ENCODE assay signal across 30 cellular contexts in genomic region chr9:93711002-93711401, GRCh38.
"Had no signal": no experiment of that assay in that cellular context is flagged by ENCODE, and none has a peak within 500 bp of the region (broad histone marks: within the 10 kb centered on the region; RNA-seq: fewer than 3 reads in every experiment).

No MANE protein-coding gene starts in this region.

- H3K4me1 ChIP-seq: ascending aorta, breast epithelium, colonic mucosa had no signal

- H3K4me3 Mint-ChIP-seq: activated B cell treated with CpG ODN at 0.5 μM for 24 hours; activated CD8-positive, alpha-beta memory T cell treated with anti-CD3 and anti-CD28 coated beads, Interleukin-2, amount 10 ng/mL, durations not matched to agents 7 days and 5 days; activated CD8-positive, alpha-beta T cell treated with anti-CD3 and anti-CD28 coated beads for 36 hours; activated naive CD4-positive, alpha-beta T cell treated with anti-CD3 and anti-CD28 coated beads for 36 hours; activated naive CD4-positive, alpha-beta T cell treated with anti-CD3 and anti-CD28 coated beads, Interleukin-2, amount 50 U/mL, for 24 hours; activated naive CD8-positive, alpha-beta T cell treated with anti-CD3 and anti-CD28 coated beads, Interleukin-2, amount 10 ng/mL, durations not matched to agents 7 days and 5 days; activated T-cell treated with anti-CD3 and anti-CD28 coated beads, Interleukin-2, amount 50 U/mL, for 4 hours; activated T-helper 17 cell treated with anti-CD3 and anti-CD28 coated beads, Interleukin-2, amount 50 U/mL, for 72 hours; brain; T-helper 17 cell; T-helper 2 cell treated with Interferon-gamma antibody and Interleukin-4, amounts not matched to agents 5 μg/mL and 100 μg/mL, for 36 hours had no signal

- H3K27ac Mint-ChIP-seq: activated B cell treated with CpG ODN at 0.5 μM for 24 hours; activated CD8-positive, alpha-beta memory T cell treated with anti-CD3 and anti-CD28 coated beads, Interleukin-2, amount 10 ng/mL, durations not matched to agents 7 days and 5 days; activated CD8-positive, alpha-beta T cell treated with anti-CD3 and anti-CD28 coated beads for 36 hours; activated naive CD4-positive, alpha-beta T cell treated with anti-CD3 and anti-CD28 coated beads for 36 hours; activated naive CD4-positive, alpha-beta T cell treated with anti-CD3 and anti-CD28 coated beads, Interleukin-2, amount 50 U/mL, for 24 hours; activated naive CD8-positive, alpha-beta T cell treated with anti-CD3 and anti-CD28 coated beads, Interleukin-2, amount 10 ng/mL, durations not matched to agents 7 days and 5 days; activated T-helper 17 cell treated with anti-CD3 and anti-CD28 coated beads, Interleukin-2, amount 50 U/mL, for 72 hours; brain; T-helper 17 cell; T-helper 2 cell treated with Interferon-gamma antibody and Interleukin-4, amounts not matched to agents 5 μg/mL and 100 μg/mL, for 36 hours had no signal

- H3K9me3 ChIP-seq: ascending aorta, colonic mucosa had no signal

- ATAC-seq: activated CD4-positive, CD25-positive, alpha-beta regulatory T cell treated with anti-CD3 and anti-CD28 coated beads, Interleukin-2, amount 50 U/mL, for 24 hours; activated CD8-positive, alpha-beta memory T cell treated with anti-CD3 and anti-CD28 coated beads, Interleukin-2, amount 10 ng/mL, durations not matched to agents 7 days and 5 days; activated CD8-positive, alpha-beta T cell treated with anti-CD3 and anti-CD28 coated beads for 36 hours; activated T-cell treated with anti-CD3 and anti-CD28 coated beads, Interleukin-2, amount 50 U/mL, for 4 hours; activated T-helper 17 cell treated with anti-CD3 and anti-CD28 coated beads, Interleukin-2, amount 50 U/mL, for 72 hours; esophagus mucosa; heart left ventricle; T-helper 17 cell had no signal

- H3K4me1 Mint-ChIP-seq: activated B cell treated with CpG ODN at 0.5 μM for 24 hours; activated naive CD4-positive, alpha-beta T cell treated with anti-CD3 and anti-CD28 coated beads, Interleukin-2, amount 50 U/mL, for 24 hours; activated T-helper 17 cell treated with anti-CD3 and anti-CD28 coated beads, Interleukin-2, amount 50 U/mL, for 72 hours; brain; T-helper 17 cell had no signal

- H3K9me3 Mint-ChIP-seq: activated naive CD4-positive, alpha-beta T cell treated with anti-CD3 and anti-CD28 coated beads, Interleukin-2, amount 50 U/mL, for 24 hours; activated T-cell treated with anti-CD3 and anti-CD28 coated beads, Interleukin-2, amount 50 U/mL, for 4 hours; activated T-helper 17 cell treated with anti-CD3 and anti-CD28 coated beads, Interleukin-2, amount 50 U/mL, for 72 hours; T-helper 2 cell treated with Interferon-gamma antibody and Interleukin-4, amounts not matched to agents 5 μg/mL and 100 μg/mL, for 36 hours had no signal

- H3K27ac ChIP-seq: ascending aorta, breast epithelium, colonic mucosa, heart left ventricle, WERI-Rb-1 had no signal

- H3K27me3 ChIP-seq: ascending aorta, breast epithelium, colonic mucosa, heart left ventricle had no signal

- H3K4me3 ChIP-seq: ascending aorta, breast epithelium, colonic mucosa, heart left ventricle had no signal

- H3K36me3 ChIP-seq: ascending aorta, breast epithelium, colonic mucosa, heart left ventricle, WERI-Rb-1 had no signal

- H3K36me3 Mint-ChIP-seq: activated CD8-positive, alpha-beta memory T cell treated with anti-CD3 and anti-CD28 coated beads, Interleukin-2, amount 10 ng/mL, durations not matched to agents 7 days and 5 days; activated naive CD4-positive, alpha-beta T cell treated with anti-CD3 and anti-CD28 coated beads, Interleukin-2, amount 50 U/mL, for 24 hours; activated naive CD8-positive, alpha-beta T cell treated with anti-CD3 and anti-CD28 coated beads, Interleukin-2, amount 10 ng/mL, durations not matched to agents 7 days and 5 days; brain had no signal

- DNase-seq: activated B cell treated with CpG ODN at 0.5 μM for 24 hours; activated CD4-positive, alpha-beta T cell treated with anti-CD3 and anti-CD28 coated beads for 48 hours; activated CD4-positive, alpha-beta T cell treated with anti-CD3 and anti-CD28 coated beads, Interleukin-2, amount 50 U/mL, for 1 hour; activated CD4-positive, alpha-beta T cell treated with anti-CD3 and anti-CD28 coated beads, Interleukin-2, amount 50 U/mL, for 48 hours; activated CD8-positive, alpha-beta memory T cell treated with anti-CD3 and anti-CD28 coated beads, Interleukin-2, amount 50 U/mL, for 4 hours; activated CD8-positive, alpha-beta T cell treated with anti-CD3 and anti-CD28 coated beads for 36 hours; activated effector memory CD4-positive, alpha-beta T cell treated with anti-CD3 and anti-CD28 coated beads, Interleukin-2, amount 50 U/mL, for 16 hours; activated naive CD4-positive, alpha-beta T cell treated with anti-CD3 and anti-CD28 coated beads for 36 hours; activated naive CD8-positive, alpha-beta T cell treated with anti-CD3 and anti-CD28 coated beads, Interleukin-2, amount 10 ng/mL, durations not matched to agents 7 days and 5 days; activated T-cell treated with anti-CD3 and anti-CD28 coated beads for 4 hours; activated T-cell treated with anti-CD3 and anti-CD28 coated beads, Interleukin-2, amount 50 U/mL, for 4 hours; caudate nucleus; colonic mucosa; effector CD8-positive, alpha-beta T cell; foreskin fibroblast; glutamatergic neuron; T-helper 1 cell; T-helper 17 cell; T1000; WERI-Rb-1 had no signal
